Comparison of ENCODE assay signal across 8 cellular contexts in the genomic region with DNA sequence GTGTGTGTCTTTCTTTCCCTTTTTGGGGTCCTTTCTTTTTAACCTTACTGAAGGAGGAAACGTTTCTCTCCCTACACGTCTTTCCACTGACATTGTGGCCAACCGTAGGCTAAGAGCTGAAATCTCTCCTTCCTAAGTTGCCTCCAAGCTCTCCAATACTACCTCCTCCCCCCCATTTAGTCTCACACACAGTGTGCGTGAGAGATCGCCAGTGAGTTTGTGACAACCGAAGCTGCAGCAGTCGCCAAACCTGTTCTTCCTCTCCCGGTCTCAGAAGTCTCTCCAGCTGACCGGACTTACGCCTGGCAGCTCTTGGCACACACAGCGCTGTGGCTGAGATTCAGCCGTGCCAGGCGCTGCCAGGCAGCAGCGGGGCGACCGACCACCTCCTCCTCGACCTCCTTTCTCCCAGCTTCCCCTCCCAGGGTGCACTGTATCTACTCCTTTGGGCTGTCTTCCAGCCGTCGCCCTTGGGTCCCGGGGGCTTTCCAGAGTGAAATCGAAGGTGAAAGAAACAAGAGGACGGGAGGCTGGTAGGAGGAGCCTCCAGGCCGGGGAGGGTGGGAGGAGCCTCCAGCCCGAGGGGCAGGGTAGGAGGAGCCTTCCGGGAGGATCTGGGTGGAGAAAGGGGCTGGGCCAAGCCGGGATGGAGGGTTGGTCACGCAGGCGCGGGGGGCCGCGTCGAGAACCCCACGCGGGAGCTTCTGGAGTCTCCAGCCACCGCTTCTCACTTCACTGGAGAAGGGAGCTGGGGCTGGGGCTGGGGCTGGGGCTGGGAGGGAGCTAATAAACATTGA.
DNase-seq lines count a peak whose midpoint lies in the region; ATAC-seq and TF ChIP-seq lines count a peak whose summit lies in the region.

A gene (plus strand): TSS at position 684 of the 797 bp plus-strand sequence.

- DNase-seq in AG20443 (ENCODE audit: low spot score) (peak; percentile 99), NCI-H446 treated with DMSO at 0.1 percent for 48 hours (lab: John Stamatoyannopoulos, UW) (peak; percentile 82)
- peak; percentile 90 to 91 for DNase-seq in activated CD4-positive, alpha-beta T cell treated with anti-CD3 and anti-CD28 coated beads for 4 hours
- DNase-seq in stimulated activated CD4-positive, alpha-beta T cell treated with anti-CD3 and anti-CD28 coated beads, Interleukin-1b, Interleukin-23, amount 100 ng/mL, for 1 hour (ENCODE audit: low read depth in 2 of 2) = peak; percentile 68 to 90

- H3K27ac ChIP-seq in cingulate gyrus (ENCODE audit: low read depth, low read length) (peak within 1 kb of the TSS; percentile 99), layer of hippocampus (ENCODE audit: low read depth, low read length) (peak within 1 kb of the TSS; percentile 99)

- peak; percentile 80 for ATAC-seq in HG03378 (IDR thresholded peaks at IDR 0.05; ENCODE audit: unreplicated experiment)

- TF ChIP-seq POLR2A in GM19193 (IDR thresholded peaks at IDR 0.05; ENCODE audit: extremely low read depth, insufficient read depth, insufficient read length) = peak; percentile 81

- no peaks in the 10 kb centered on the region for H3K27me3 ChIP-seq in layer of hippocampus (ENCODE audit: control insufficient read depth, insufficient read depth, low read length)

Comparison
In these comparisons a context has a peak if more than half of its experiments do, and no peak if none do; other contexts are left out.
1. Peak in every context shown above with its lines: DNase-seq, ATAC-seq and H3K27ac ChIP-seq.